ENCODE assay signal across 22 cellular contexts in genomic region chr16:49912688-49913087, GRCh38. TPM values are rescaled to one million over a fixed set of nuclear protein-coding genes. Genes with fewer than 3 reads are reported as not detected.
DNase-seq lines count a peak whose midpoint lies in the region; ATAC-seq, FAIRE-seq and TF ChIP-seq lines count a peak whose summit lies in the region.
"Had no signal": no experiment of that assay in that cellular context is flagged by ENCODE, and none has a peak within 500 bp of the region (broad histone marks: within the 10 kb centered on the region; RNA-seq: fewer than 3 reads in every experiment).

No MANE protein-coding gene starts in this region.

- no peak overlapping the region for H3K23ac ChIP-seq in H1 (ENCODE audit: insufficient read length)
- no peak overlapping the region for H3K23ac ChIP-seq in neuronal stem cell (ENCODE audit: low read depth, low read length, poor library complexity)

- TF ChIP-seq RAD21 in H1 (IDR thresholded peaks at IDR 0.05 in 1 of 2, conservative IDR thresholded peaks at IDR 0.05 in 1 of 2; ENCODE audit: low read depth in 2 of 2, low read length in 2 of 2), result no peak

- H3K14ac ChIP-seq in H1 (ENCODE audit: insufficient read length), result no peak overlapping the region
- H3K14ac ChIP-seq in neuronal stem cell (ENCODE audit: low read length), result no peak overlapping the region

- TF ChIP-seq EP300 in H1 (IDR thresholded peaks at IDR 0.05; ENCODE audit: borderline replicate concordance in 1 of 2, low read depth in 2 of 2, low read length in 2 of 2), result no peak

- H3K4me2 ChIP-seq in H1 (ENCODE audit: insufficient read depth in 1 of 2, low read depth in 2 of 2, low read length in 2 of 2) (no peak overlapping the region), neuronal stem cell (ENCODE audit: insufficient read depth, low read length, poor library complexity, severe bottlenecking) (no peak overlapping the region)

- no peak overlapping the region for H3K4me3 ChIP-seq in H1 (ENCODE audit: extremely low read depth in 1 of 4, insufficient read depth in 2 of 4, low read depth in 3 of 4, low read length in 4 of 4)
- no peak overlapping the region for H3K4me3 ChIP-seq in neuronal stem cell (ENCODE audit: low read length in 2 of 2)
- H3K4me3 ChIP-seq in gastrocnemius medialis, result no peak overlapping the region
- H3K4me3 ChIP-seq: BLaER1 treated with 17β-estradiol and CSF1 and Interleukin-3, amounts not matched to agents 10 nM and 100 nM; GM12878 had no signal

- H2BK15ac ChIP-seq in H1 (ENCODE audit: low read length) (0 out of 2 replicates have a peak overlapping the region, but pooled peaks have one; percentile 46), neuronal stem cell (ENCODE audit: low read length) (no peak overlapping the region)

- H2AFZ ChIP-seq in H1 (ENCODE audit: low read length) (no peak overlapping the region), neuronal stem cell (ENCODE audit: low read length) (no peak overlapping the region)

- H4K8ac ChIP-seq in H1 (ENCODE audit: extremely low read depth, insufficient read depth, low read length) (peak overlapping the region; percentile 20; the same call in 1 of the 2 replicates), neuronal stem cell (ENCODE audit: low read depth, low read length) (no peak overlapping the region)

- H3K9ac ChIP-seq in H1 (replicated peaks in 1 of 4; ENCODE audit: extremely low read depth in 1 of 4, low read depth in 3 of 4, low read length in 3 of 4) (no peak overlapping the region), neuronal stem cell (ENCODE audit: low read depth, low read length, poor library complexity) (no peak overlapping the region)
- H3K9ac ChIP-seq: BLaER1 treated with 17β-estradiol and CSF1 and Interleukin-3, amounts not matched to agents 10 nM and 100 nM had no signal

- H2BK120ac ChIP-seq in H1 (replicated peaks; ENCODE audit: low read depth, low read length), result no peak overlapping the region
- no peak overlapping the region for H2BK120ac ChIP-seq in neuronal stem cell (ENCODE audit: low read depth, low read length)

- intact Hi-C loops in gastrocnemius medialis (cut with DNase I; ENCODE audit: low total_unique reads), result no loop called here

- H3K27me3 ChIP-seq in H1 (replicated peaks in 1 of 4; ENCODE audit: control insufficient read depth in 3 of 4, extremely low read depth in 1 of 4, insufficient read depth in 3 of 4, low read length in 3 of 4) (no peaks in the 10 kb centered on the region), neuronal stem cell (ENCODE audit: control insufficient read depth in 3 of 3, insufficient read depth in 3 of 3, low read depth in 1 of 3, low read length in 3 of 3) (peaks cover 0 to 15% (median 0%) of the 10 kb centered on the region in 3 experiments), gastrocnemius medialis (no peaks in the 10 kb centered on the region)
- H3K27me3 ChIP-seq: BE2C; BLaER1 treated with 17β-estradiol and CSF1 and Interleukin-3, amounts not matched to agents 10 nM and 100 nM had no signal

- in situ Hi-C loops in gastrocnemius medialis (cut with MboI; ENCODE audit: low sequenced_read_pairs in 4 of 4), result loop anchor here in 2 of 4 donors (10.0 to 25.0 kb wide), 2 partner anchors 500 to 508 kb away; no protein-coding TSS in a partner anchor

- H3K27ac ChIP-seq in H1 (ENCODE audit: low read depth, low read length), result no peak overlapping the region
- H3K27ac ChIP-seq in neuronal stem cell (replicated peaks; ENCODE audit: low read length), result no peak overlapping the region
- no peak overlapping the region for H3K27ac ChIP-seq in gastrocnemius medialis
- H3K27ac ChIP-seq: 22Rv1; BLaER1 treated with 17β-estradiol and CSF1 and Interleukin-3, amounts not matched to agents 10 nM and 100 nM had no signal

- no peak overlapping the region for H2AK5ac ChIP-seq in H1 (ENCODE audit: low read depth, low read length)
- no peak overlapping the region for H2AK5ac ChIP-seq in neuronal stem cell (ENCODE audit: low read depth, low read length)

- no peak overlapping the region for H2BK20ac ChIP-seq in H1 (ENCODE audit: low read length)

- no peak overlapping the region for H3K4ac ChIP-seq in H1 (replicated peaks; ENCODE audit: insufficient read length, low read depth, low read length)
- H3K4ac ChIP-seq in neuronal stem cell (ENCODE audit: low read length), result no peak overlapping the region

- no peak for FAIRE-seq in H1 (lab: Jason Lieb, UNC)
- FAIRE-seq: A204.1, D721Med, GM12878 had no signal

- 72% methylated on average over 4 of the region's 4 CpGs; no CpG with 5 or more reads in 1 of the 2 experiments for WGBS in H1 (ENCODE audit: extremely low coverage in 1 of 2, insufficient coverage in 1 of 2, insufficient read length in 1 of 2, insufficient replicate concordance in 2 of 2, low coverage in 1 of 2, low lambda C conversion rate in 2 of 2, missing lambda C conversion rate in 1 of 2), 2 experiments
- no CpG with 5 or more reads among the region's 4 CpGs for WGBS in neuronal stem cell (ENCODE audit: extremely low coverage in 2 of 2, insufficient read length in 2 of 2, insufficient replicate concordance in 1 of 2), 2 donors

- H3K56ac ChIP-seq in H1 (replicated peaks; ENCODE audit: insufficient read length, low read depth, low read length), result no peak overlapping the region

- POLR2A ChIA-PET in H1 (lab: Charles Lee; ENCODE audit: partially characterized antibody), result no interaction called here

- H3K18ac ChIP-seq in H1 (ENCODE audit: extremely low read depth, low read length), result no peak overlapping the region
- H3K18ac ChIP-seq in neuronal stem cell (ENCODE audit: low read length), result peak overlapping the region; percentile 24

- TF ChIP-seq POLR2A in H1 (IDR thresholded peaks at IDR 0.05; ENCODE audit: control extremely low read depth in 1 of 2, low read depth in 2 of 2, low read length in 2 of 2) (no peak), gastrocnemius medialis (IDR thresholded peaks at IDR 0.05) (no peak)

- H3K23me2 ChIP-seq in H1 (ENCODE audit: low read depth, low read length), result no peaks in the 10 kb centered on the region

- no peaks in the 10 kb centered on the region for H3K36me3 ChIP-seq in H1 (ENCODE audit: control insufficient read depth in 2 of 4, insufficient read depth in 4 of 4, low read length in 3 of 4)
- no peaks in the 10 kb centered on the region for H3K36me3 ChIP-seq in neuronal stem cell (replicated peaks in 1 of 2; ENCODE audit: control insufficient read depth in 2 of 2, insufficient read depth in 2 of 2, low read length in 2 of 2)
- no peaks in the 10 kb centered on the region for H3K36me3 ChIP-seq in gastrocnemius medialis
- H3K36me3 ChIP-seq: BE2C; BLaER1 treated with 17β-estradiol and CSF1 and Interleukin-3, amounts not matched to agents 10 nM and 100 nM had no signal

- peak; percentile 69 for DNase-seq in NK-92 treated with Interleukin-12 subunit alpha and Interleukin-12 subunit beta, amount 100 ng/mL, for 24 hours (lab: John Stamatoyannopoulos, UW)
- no peak for DNase-seq in NK-92 (lab: John Stamatoyannopoulos, UW; ENCODE audit: unreplicated experiment)
- DNase-seq in H1 (ENCODE audit: low read depth in 1 of 2, low spot score in 2 of 2), result no peak
- no peak for DNase-seq in neuronal stem cell (ENCODE audit: low spot score)
- no peak for DNase-seq in gastrocnemius medialis
- DNase-seq: BE2C; CD4-positive, alpha-beta T cell; CD8-positive, alpha-beta memory T cell; DMS 273 treated with DMSO at 0.1 percent for 48 hours; DMS79; EL; GDM1; H9 had no signal

- H3K9me3 ChIP-seq in H1 (ENCODE audit: insufficient read depth in 2 of 2, low read depth in 1 of 2, low read length in 1 of 2), result no peaks in the 10 kb centered on the region; a peak in 1 of 4 replicates
- H3K9me3 ChIP-seq in neuronal stem cell (replicated peaks in 1 of 2; ENCODE audit: control insufficient read depth in 2 of 2, insufficient read depth in 1 of 2, low read depth in 1 of 2, low read length in 2 of 2), result peaks cover 0 to 6% of the 10 kb centered on the region in 2 donors
- no peaks in the 10 kb centered on the region for H3K9me3 ChIP-seq in gastrocnemius medialis
- H3K9me3 ChIP-seq: BE2C had no signal

- no peak overlapping the region for H2BK5ac ChIP-seq in H1 (ENCODE audit: low read depth, low read length)
- no peak overlapping the region for H2BK5ac ChIP-seq in neuronal stem cell (ENCODE audit: low read length)

- TF ChIP-seq CTCF in H1 (IDR thresholded peaks at IDR 0.05; ENCODE audit: control extremely low read depth in 1 of 3, insufficient read depth in 1 of 3, low read depth in 1 of 3, low read length in 3 of 3) (no peak), gastrocnemius medialis (IDR thresholded peaks at IDR 0.05 in 4 of 5, conservative IDR thresholded peaks at IDR 0.05 in 1 of 5) (no peak)

- ATAC-seq in HG03039 (IDR thresholded peaks at IDR 0.05; ENCODE audit: unreplicated experiment) (no peak), GM18517 (IDR thresholded peaks at IDR 0.05; ENCODE audit: unreplicated experiment) (no peak), gastrocnemius medialis (no peak)
- ATAC-seq: GM12878, HCT116 had no signal

- no peaks in the 10 kb centered on the region; a peak in 2 of 7 replicates for H3K4me1 ChIP-seq in H1 (replicated peaks in 1 of 4; ENCODE audit: control insufficient read depth in 3 of 4, insufficient read depth in 4 of 4, low read length in 3 of 4)
- peaks cover 0 to 4% of the 10 kb centered on the region in 2 donors for H3K4me1 ChIP-seq in neuronal stem cell (ENCODE audit: control insufficient read depth in 2 of 2, insufficient read depth in 1 of 2, low read depth in 1 of 2, low read length in 2 of 2)
- H3K4me1 ChIP-seq in gastrocnemius medialis, result no peaks in the 10 kb centered on the region
- H3K4me1 ChIP-seq: BE2C had no signal

- H3K79me2 ChIP-seq in H1 (ENCODE audit: control insufficient read depth in 1 of 2, insufficient read depth in 2 of 2, low read length in 2 of 2), result no peaks in the 10 kb centered on the region

- H4K5ac ChIP-seq in H1 (ENCODE audit: insufficient read length, low read depth, low read length), result no peak overlapping the region

- H4K91ac ChIP-seq in H1 (replicated peaks; ENCODE audit: insufficient read length, low read length) (no peak overlapping the region), neuronal stem cell (ENCODE audit: low read depth, low read length, poor library complexity) (no peak overlapping the region)

- CTCF ChIA-PET in H1 (lab: Charles Lee; ENCODE audit: partially characterized antibody), result interaction anchor here (0.6 to 2.5 kb wide), 6 partner anchors 9 to 320 kb away, joined by 3 to 16 read pairs (median 3); no protein-coding TSS in a partner anchor

- no peaks in the 10 kb centered on the region for H3K79me1 ChIP-seq in H1 (ENCODE audit: low read depth, low read length)
- no peaks in the 10 kb centered on the region for H3K79me1 ChIP-seq in neuronal stem cell (ENCODE audit: low read depth, low read length)

- H2BK12ac ChIP-seq in H1 (ENCODE audit: low read depth, low read length) (no peak overlapping the region), neuronal stem cell (ENCODE audit: low read length) (no peak overlapping the region)

- H4K20me1 ChIP-seq in H1 (replicated peaks in 1 of 2; ENCODE audit: control insufficient read depth in 1 of 2, insufficient read depth in 2 of 2, low read length in 2 of 2), result no peaks in the 10 kb centered on the region
- H4K20me1 ChIP-seq: BLaER1 treated with 17β-estradiol and CSF1 and Interleukin-3, amounts not matched to agents 10 nM and 100 nM had no signal

RNA-seq across cellular contexts. Expression of gene ZNF423, which starts 56.8 kb away (rescaled TPM):
- 52.3 and 55.0 TPM in 2 replicates for total RNA-seq in H1 (2021; fragmentation: NEBNext Ultra II Directional; extraction: Animal tissue kit (Norgen Biotek cat#: 25700))
- 38.2 and 41.2 TPM in 2 replicates for polyA plus RNA-seq in H1 (2011; rRNA removed)
- polyA plus RNA-seq in H1 (2011; cell fraction: cytosol; rRNA removed), result 21.9 TPM
- polyA plus RNA-seq in H1 (2011; cell fraction: nucleus; rRNA removed), result 39.6 TPM
- polyA plus RNA-seq in H1 (2012, experiment 1 of 2), result 39.6 to 51.6 TPM (median 48.3 TPM) in 4 replicates
- polyA plus RNA-seq in H1 (2012, experiment 2 of 2), result 33.1 TPM
- 24.8 TPM for polyA plus RNA-seq in H1 (2013, experiment 1 of 2)
- polyA plus RNA-seq in H1 (2013, experiment 2 of 2), result 27.0 TPM
- polyA minus RNA-seq in H1 (2011; rRNA and poly(A)+ RNA removed), result 47.8 and 68.0 TPM in 2 replicates
- 46.3 TPM for polyA minus RNA-seq in H1 (2011; cell fraction: cytosol; rRNA and poly(A)+ RNA removed)
- 49.0 TPM for polyA minus RNA-seq in H1 (2011; cell fraction: nucleus; rRNA and poly(A)+ RNA removed)
- polyA plus RNA-seq in neuronal stem cell (2013, experiment 1 of 2), result 27.7 TPM
- polyA plus RNA-seq in neuronal stem cell (2013, experiment 2 of 2), result 27.1 TPM
- 10 to 100 TPM in 3 of 4 donors, 1 to 10 TPM in 1; 8.4 to 15.8 (median 12.5) TPM for total RNA-seq in gastrocnemius medialis
- total RNA-seq: CD4-positive, alpha-beta T cell; CD8-positive, alpha-beta memory T cell had no signal
- polyA plus RNA-seq: CD14-positive monocyte; CD8-positive, alpha-beta memory T cell had no signal
